Comparison of ENCODE assay signal across 17 cellular contexts in genomic region chr4:151777471-151777870, GRCh38.
A peak's percentile ranks its signal among the peaks of the same experiment; 100 is the strongest.
DNase-seq lines count a peak whose midpoint lies in the region; ATAC-seq, FAIRE-seq and TF ChIP-seq lines count a peak whose summit lies in the region.
"Had no signal": no experiment of that assay in that cellular context is flagged by ENCODE, and none has a peak within 500 bp of the region (broad histone marks: within the 10 kb centered on the region; RNA-seq: fewer than 3 reads in every experiment).

No MANE protein-coding gene starts in this region.

- no peaks in the 10 kb centered on the region for H3K36me3 Mint-ChIP-seq in stimulated activated effector memory CD8-positive, alpha-beta T cell treated with anti-CD3 and anti-CD28 coated beads, Interleukin-12 subunit alpha, Interleukin-12 subunit beta, amount 100 ng/mL, for 72 hours
- H3K36me3 Mint-ChIP-seq: CD8-positive, alpha-beta T cell had no signal

- H3K4me1 Mint-ChIP-seq in stimulated activated effector memory CD8-positive, alpha-beta T cell treated with anti-CD3 and anti-CD28 coated beads, Interleukin-12 subunit alpha, Interleukin-12 subunit beta, amount 100 ng/mL, for 72 hours = no peaks in the 10 kb centered on the region
- H3K4me1 Mint-ChIP-seq: B cell had no signal

- peak; percentile 32 to 60 for ATAC-seq in activated CD4-positive, CD25-positive, alpha-beta regulatory T cell treated with anti-CD3 and anti-CD28 coated beads, Interleukin-2, amount 50 U/mL, for 24 hours
- peak; percentile 62 for ATAC-seq in stimulated activated effector memory CD8-positive, alpha-beta T cell treated with anti-CD3 and anti-CD28 coated beads, Interleukin-12 subunit alpha, Interleukin-12 subunit beta, amount 100 ng/mL, for 72 hours
- ATAC-seq: A549; CD8-positive, alpha-beta T cell had no signal

- no peak overlapping the region for H3K27ac Mint-ChIP-seq in stimulated activated effector memory CD8-positive, alpha-beta T cell treated with anti-CD3 and anti-CD28 coated beads, Interleukin-12 subunit alpha, Interleukin-12 subunit beta, amount 100 ng/mL, for 72 hours
- H3K27ac Mint-ChIP-seq: B cell; CD4-positive, alpha-beta T cell; CD8-positive, alpha-beta T cell had no signal

- no peak overlapping the region for H3K4me3 Mint-ChIP-seq in stimulated activated effector memory CD8-positive, alpha-beta T cell treated with anti-CD3 and anti-CD28 coated beads, Interleukin-12 subunit alpha, Interleukin-12 subunit beta, amount 100 ng/mL, for 72 hours
- H3K4me3 Mint-ChIP-seq: B cell; CD4-positive, alpha-beta T cell; CD8-positive, alpha-beta T cell had no signal

- no peak for DNase-seq in activated CD4-positive, CD25-positive, alpha-beta regulatory T cell (lab: John Stamatoyannopoulos, UW)
- DNase-seq in RKO (ENCODE audit: low spot score) = peak; percentile 9
- DNase-seq in stimulated activated effector memory CD8-positive, alpha-beta T cell treated with anti-CD3 and anti-CD28 coated beads, Interleukin-12 subunit alpha, Interleukin-12 subunit beta, amount 100 ng/mL, for 72 hours (ENCODE audit: low spot score in 2 of 2) = no peak
- no peak for DNase-seq in H54 (ENCODE audit: insufficient read length, low spot score)
- DNase-seq: AML-193; Caco-2; Calu3; CD4-positive, alpha-beta T cell; CD8-positive, alpha-beta T cell; DMS79 treated with DMSO at 0.1 percent for 48 hours; GF-D8 had no signal

- FAIRE-seq in H54 (lab: Jason Lieb, UNC) = no peak
- FAIRE-seq: A549, D721Med, G401.6, GM12891 had no signal

- TF ChIP-seq POLR2A in H54 (IDR thresholded peaks at IDR 0.05; ENCODE audit: low read depth, low read length) = no peak

- H3K9me3 Mint-ChIP-seq in stimulated activated effector memory CD8-positive, alpha-beta T cell treated with anti-CD3 and anti-CD28 coated beads, Interleukin-12 subunit alpha, Interleukin-12 subunit beta, amount 100 ng/mL, for 72 hours = peaks cover 11% of the 10 kb centered on the region
